1 cellular context compared by ENCODE assay signal in genomic region chr16:24700549-24701392, GRCh38.
TF ChIP-seq lines count a peak whose summit lies in the region.

No MANE protein-coding gene starts in this region.

TF ChIP-seq in SK-N-SH, 30 proteins besides CTCF, POLR2A, EP300 and RAD21 (continued from another document):
- TF ChIP-seq USF2 (IDR thresholded peaks at IDR 0.05; ENCODE audit: borderline replicate concordance, low read depth, low read length) (no peak), GABPA (IDR thresholded peaks at IDR 0.05; ENCODE audit: low read depth) (peak; percentile 25; the same call in 1 of the 2 replicates), MEF2A (IDR thresholded peaks at IDR 0.05; ENCODE audit: borderline replicate concordance, low read depth) (peak; percentile 19; the same call in 1 of the 2 replicates), MAX (IDR thresholded peaks at IDR 0.05; ENCODE audit: low read depth) (peak; percentile 73; the same call in 1 of the 2 replicates), RFX5 (IDR thresholded peaks at IDR 0.05; ENCODE audit: low read length) (no peak), TCF12 (IDR thresholded peaks at IDR 0.05) (peak; percentile 87), YY1 (IDR thresholded peaks at IDR 0.05; ENCODE audit: low read depth) (no peak)
- TF ChIP-seq, protein P1, sequence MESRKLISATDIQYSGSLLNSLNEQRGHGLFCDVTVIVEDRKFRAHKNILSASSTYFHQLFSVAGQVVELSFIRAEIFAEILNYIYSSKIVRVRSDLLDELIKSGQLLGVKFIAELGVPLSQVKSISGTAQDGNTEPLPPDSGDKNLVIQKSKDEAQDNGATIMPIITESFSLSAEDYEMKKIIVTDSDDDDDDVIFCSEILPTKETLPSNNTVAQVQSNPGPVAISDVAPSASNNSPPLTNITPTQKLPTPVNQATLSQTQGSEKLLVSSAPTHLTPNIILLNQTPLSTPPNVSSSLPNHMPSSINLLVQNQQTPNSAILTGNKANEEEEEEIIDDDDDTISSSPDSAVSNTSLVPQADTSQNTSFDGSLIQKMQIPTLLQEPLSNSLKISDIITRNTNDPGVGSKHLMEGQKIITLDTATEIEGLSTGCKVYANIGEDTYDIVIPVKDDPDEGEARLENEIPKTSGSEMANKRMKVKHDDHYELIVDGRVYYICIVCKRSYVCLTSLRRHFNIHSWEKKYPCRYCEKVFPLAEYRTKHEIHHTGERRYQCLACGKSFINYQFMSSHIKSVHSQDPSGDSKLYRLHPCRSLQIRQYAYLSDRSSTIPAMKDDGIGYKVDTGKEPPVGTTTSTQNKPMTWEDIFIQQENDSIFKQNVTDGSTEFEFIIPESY (IDR thresholded peaks at IDR 0.05; ENCODE audit: borderline replicate concordance, low read depth): no peak
